2 cellular contexts compared by ENCODE assay signal in genomic region chr3:46906471-46907058, GRCh38.
TF ChIP-seq lines count a peak whose summit lies in the region.

No MANE protein-coding gene starts in this region.

TF ChIP-seq in A549, 52 proteins besides CTCF, POLR2A, EP300 and RAD21 (continued from another document):
- no peak for TF ChIP-seq ELK1 (IDR thresholded peaks at IDR 0.05; ENCODE audit: low read depth, low read length)

TF ChIP-seq in IMR-90, 13 proteins besides CTCF, POLR2A, EP300 and RAD21:
- TF ChIP-seq USF2 (IDR thresholded peaks at IDR 0.05; ENCODE audit: low read depth, low read length), result no peak
- no peak for TF ChIP-seq BHLHE40 (IDR thresholded peaks at IDR 0.05; ENCODE audit: low read depth, low read length)
- TF ChIP-seq RCOR1 (IDR thresholded peaks at IDR 0.05; ENCODE audit: insufficient replicate concordance, low read length), result no peak
- TF ChIP-seq CEBPB (IDR thresholded peaks at IDR 0.05; ENCODE audit: low read depth, low read length), result no peak
- no peak for TF ChIP-seq NFE2L2 (IDR thresholded peaks at IDR 0.05; ENCODE audit: low read depth, low read length)
- no peak for TF ChIP-seq MAZ (IDR thresholded peaks at IDR 0.05; ENCODE audit: borderline replicate concordance, low read depth, low read length)
- TF ChIP-seq ELK1 (IDR thresholded peaks at IDR 0.05; ENCODE audit: borderline replicate concordance, low read depth, low read length), result no peak
- TF ChIP-seq FOS (IDR thresholded peaks at IDR 0.05; ENCODE audit: low read depth, low read length), result no peak
- no peak for TF ChIP-seq SMC3 (IDR thresholded peaks at IDR 0.05; ENCODE audit: low read depth, low read length)
- no peak for TF ChIP-seq RFX5 (IDR thresholded peaks at IDR 0.05; ENCODE audit: low read depth, low read length)
- TF ChIP-seq MAFK (IDR thresholded peaks at IDR 0.05; ENCODE audit: low read depth, low read length), result no peak
- TF ChIP-seq MXI1 (IDR thresholded peaks at IDR 0.05; ENCODE audit: borderline replicate concordance, low read depth, low read length), result no peak
- no peak for TF ChIP-seq CHD1 (IDR thresholded peaks at IDR 0.05; ENCODE audit: low read depth, low read length)
